ENCODE assay signal across 7 cellular contexts in genomic region chr9:5316406-5316805, GRCh38. TPM values are rescaled to one million over a fixed set of nuclear protein-coding genes. Genes with fewer than 3 reads are reported as not detected.
"Had no signal": no experiment of that assay in that cellular context is flagged by ENCODE, and none has a peak within 500 bp of the region (broad histone marks: within the 10 kb centered on the region; RNA-seq: fewer than 3 reads in every experiment).

No MANE protein-coding gene starts in this region.

RNA-seq across cellular contexts. Expression of gene RLN2, which starts 11.9 kb away (rescaled TPM):
- total RNA-seq: aorta, ascending aorta, body of pancreas, chondrocyte had no signal
- polyA plus RNA-seq: adrenal gland, aorta had no signal

RNA-seq across cellular contexts. Expression of gene RLN1, which starts 23.3 kb away (rescaled TPM):
- total RNA-seq: adrenal gland, aorta, ascending aorta, astrocyte, body of pancreas, cardiac muscle cell, chondrocyte had no signal
- polyA plus RNA-seq: adrenal gland, aorta had no signal
